Comparison of ENCODE assay signal across 13 cellular contexts in the genomic region with DNA sequence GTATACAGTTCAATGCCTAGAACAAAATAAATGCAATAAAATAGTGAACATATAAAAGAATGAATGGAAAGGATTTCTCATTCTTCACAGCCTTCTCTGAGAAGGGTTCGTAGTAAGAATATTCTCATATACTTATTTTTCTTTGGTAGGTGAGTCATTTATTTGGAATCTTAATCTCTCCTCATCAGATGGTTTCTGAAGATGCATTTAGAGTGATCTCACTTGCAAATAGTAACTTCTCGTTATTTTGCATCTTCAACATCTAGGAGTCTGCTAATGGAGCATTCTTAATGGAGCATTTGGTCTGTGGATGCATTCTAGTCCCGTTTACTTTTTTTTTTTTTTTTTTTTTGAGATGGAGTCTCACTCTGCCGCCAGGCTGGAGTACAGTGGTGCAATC. TPM values are rescaled to one million over a fixed set of nuclear protein-coding genes. Genes with fewer than 3 reads are reported as not detected.
DNase-seq lines count a peak whose midpoint lies in the region; ATAC-seq, FAIRE-seq and TF ChIP-seq lines count a peak whose summit lies in the region.
"Had no signal": no experiment of that assay in that cellular context is flagged by ENCODE, and none has a peak within 500 bp of the region (broad histone marks: within the 10 kb centered on the region; RNA-seq: fewer than 3 reads in every experiment).

No MANE protein-coding gene starts in this region.

- H3K18ac ChIP-seq in mesenchymal stem cell (ENCODE audit: low read depth in 1 of 2, low read length in 2 of 2) = no peak overlapping the region

- H3K4me2 ChIP-seq in mesenchymal stem cell (ENCODE audit: low read length, poor library complexity, severe bottlenecking) = no peak overlapping the region

- no peak overlapping the region for H2BK5ac ChIP-seq in mesenchymal stem cell (ENCODE audit: low read depth, low read length, poor library complexity, severe bottlenecking)

- H3K4ac ChIP-seq in mesenchymal stem cell (ENCODE audit: low read depth in 1 of 2, low read length in 2 of 2) = no peak overlapping the region

- H2BK120ac ChIP-seq in mesenchymal stem cell (ENCODE audit: low read depth, low read length) = no peak overlapping the region

- FAIRE-seq in GM12891 (lab: Jason Lieb, UNC) = no peak

- ATAC-seq in GM18502 (IDR thresholded peaks at IDR 0.05; ENCODE audit: poor library complexity, unreplicated experiment) = no peak

- H2BK15ac ChIP-seq in mesenchymal stem cell (ENCODE audit: low read depth, poor library complexity, severe bottlenecking) = no peak overlapping the region

- no peaks in the 10 kb centered on the region for H3K9me3 ChIP-seq in mesenchymal stem cell (ENCODE audit: control insufficient read depth, low read length)
- H3K9me3 ChIP-seq: tibial nerve had no signal

- H3K4me1 ChIP-seq in ACC112 (ENCODE audit: control insufficient read depth, insufficient read depth, low read length, unreplicated experiment) (peaks cover 21% of the 10 kb centered on the region), mesenchymal stem cell (ENCODE audit: control insufficient read depth, insufficient read depth, low read depth, low read length) (peaks cover 5% of the 10 kb centered on the region)

- H3K14ac ChIP-seq in mesenchymal stem cell (ENCODE audit: low read length in 2 of 2) = no peak overlapping the region

- peaks cover 2% of the 10 kb centered on the region for H3K79me1 ChIP-seq in mesenchymal stem cell (replicated peaks; ENCODE audit: low read length, poor library complexity, severe bottlenecking)

- no peak overlapping the region for H4K91ac ChIP-seq in mesenchymal stem cell (ENCODE audit: low read length)

- TF ChIP-seq CTCF in cardiac fibroblast (IDR thresholded peaks at IDR 0.05; ENCODE audit: low read depth, low read length) = no peak

- peak overlapping the region; percentile 3 for H3K9ac ChIP-seq in mesenchymal stem cell (ENCODE audit: low read length)

- TF ChIP-seq POLR2A in GM12891 (IDR thresholded peaks at IDR 0.05; ENCODE audit: low read depth, low read length) = no peak

- no peak overlapping the region for H3K23ac ChIP-seq in mesenchymal stem cell (ENCODE audit: low read length in 2 of 2)

- H3K79me2 ChIP-seq in ACC112 (ENCODE audit: control insufficient read depth, insufficient read depth, low read length, unreplicated experiment) = peaks cover 71% of the 10 kb centered on the region

- H3K4me3 ChIP-seq in ACC112 (ENCODE audit: low read depth, low read length) (peak overlapping the region; percentile 43), cardiac fibroblast (replicated peaks in 1 of 2; ENCODE audit: low read depth in 2 of 2, low read length in 2 of 2) (no peak overlapping the region), mesenchymal stem cell (ENCODE audit: insufficient read depth in 1 of 2, low read depth in 1 of 2, low read length in 2 of 2) (no peak overlapping the region)
- H3K4me3 ChIP-seq: skin epidermis, tibial nerve had no signal

- WGBS in mesenchymal stem cell = 100% methylated on average over 1 of the region's 4 CpGs

- H3K36me3 ChIP-seq in ACC112 (ENCODE audit: insufficient read depth, low read length) (peaks cover 20% of the 10 kb centered on the region), mesenchymal stem cell (ENCODE audit: control insufficient read depth in 1 of 2, insufficient read depth in 2 of 2, low read depth in 1 of 2, low read length in 2 of 2) (peaks cover 11 to 38% of the 10 kb centered on the region in 2 experiments)

- H2AFZ ChIP-seq in ACC112 (ENCODE audit: low read length, unreplicated experiment) (no peak overlapping the region), mesenchymal stem cell (ENCODE audit: low read depth, low read length) (no peak overlapping the region)

- no peaks in the 10 kb centered on the region for H3K27me3 ChIP-seq in ACC112 (ENCODE audit: insufficient read depth, low read length)
- no peaks in the 10 kb centered on the region for H3K27me3 ChIP-seq in mesenchymal stem cell (ENCODE audit: control insufficient read depth in 1 of 2, insufficient read depth in 1 of 2, low read length in 2 of 2)
- H3K27me3 ChIP-seq: tibial nerve had no signal

- no peak overlapping the region for H4K8ac ChIP-seq in mesenchymal stem cell (ENCODE audit: low read length)

- DNase-seq in HT1080 (ENCODE audit: low read depth) = peak; percentile 48
- peak; percentile 17 to 77 for DNase-seq in cardiac fibroblast (ENCODE audit: low read depth in 2 of 2)
- peak; percentile 54 for DNase-seq in mesenchymal stem cell
- no peak for DNase-seq in NCI-H69 (lab: John Stamatoyannopoulos, UW)
- DNase-seq in GM12891 (ENCODE audit: insufficient read length, low spot score) = no peak
- no peak for DNase-seq in stimulated activated CD8-positive, alpha-beta memory T cell treated with anti-CD3 and anti-CD28 coated beads, Interleukin-4, amount 100 ng/mL, for 48 hours
- DNase-seq: activated B cell treated with CpG ODN at 0.5 μM for 24 hours, NCI-H1417 treated with DMSO at 0.1 percent for 48 hours, NCI-H748 treated with DMSO at 0.1 percent for 48 hours had no signal

- H2BK12ac ChIP-seq in mesenchymal stem cell (ENCODE audit: low read length in 2 of 2) = no peak overlapping the region

- no peak overlapping the region for H2AK5ac ChIP-seq in mesenchymal stem cell (ENCODE audit: low read length, severe bottlenecking)

- H3K27ac ChIP-seq in ACC112 (ENCODE audit: low read depth, low read length) (peak overlapping the region; percentile 72), mesenchymal stem cell (ENCODE audit: low read length, poor library complexity, severe bottlenecking) (peak overlapping the region; percentile 38)
- H3K27ac ChIP-seq: skin epidermis, tibial nerve had no signal

TF ChIP-seq in GM12891, 5 proteins besides CTCF, POLR2A, EP300 and RAD21:
- no peak for TF ChIP-seq POLR2AphosphoS5 (IDR thresholded peaks at IDR 0.05; ENCODE audit: low read depth, low read length)
- TF ChIP-seq POU2F2 (IDR thresholded peaks at IDR 0.05; ENCODE audit: low read depth, low read length) = no peak
- no peak for TF ChIP-seq PAX5 (IDR thresholded peaks at IDR 0.05; ENCODE audit: insufficient read depth, low read length, severe bottlenecking)
- TF ChIP-seq TAF1 (IDR thresholded peaks at IDR 0.05; ENCODE audit: low read depth, low read length) = no peak
- no peak for TF ChIP-seq SPI1 (IDR thresholded peaks at IDR 0.05; ENCODE audit: low read depth, low read length)

RNA-seq across cellular contexts. Expression of a gene that starts 3.9 kb away (rescaled TPM):
- 22.7 and 29.6 TPM in 2 replicates for total RNA-seq in HT1080 (2014; rRNA removed; shearing (Covaris generic))
- 32.0 and 35.2 TPM in 2 replicates for polyA plus RNA-seq in HT1080 (2015; cell fraction: cytosol; rRNA removed)
- polyA plus RNA-seq in HT1080 (2015; cell fraction: nucleus; rRNA removed) = 71.8 and 75.8 TPM in 2 replicates
- 70.6 TPM for polyA plus RNA-seq in mesenchymal stem cell (2013, experiment 1 of 2)
- 71.3 TPM for polyA plus RNA-seq in mesenchymal stem cell (2013, experiment 2 of 2)
- 38.1 TPM for polyA plus RNA-seq in GM12891 (2012; ENCODE audit: low read depth, missing spikeins)

Comparison
In these comparisons a context has a peak if more than half of its experiments do, and no peak if none do; other contexts are left out.
1. DNase-seq: peak in HT1080 (single experiment), cardiac fibroblast (2 of 2) and mesenchymal stem cell (single experiment); none in NCI-H69 (single experiment), GM12891 (single experiment) and stimulated activated CD8-positive, alpha-beta memory T cell treated with anti-CD3 and anti-CD28 coated beads, Interleukin-4, amount 100 ng/mL, for 48 hours (single experiment).